10 cellular contexts compared by ENCODE assay signal in genomic region chr1:167723707-167724323, GRCh38. TPM values are rescaled to one million over a fixed set of nuclear protein-coding genes. Genes with fewer than 3 reads are reported as not detected.
DNase-seq lines count a peak whose midpoint lies in the region; ATAC-seq and TF ChIP-seq lines count a peak whose summit lies in the region.
"Had no signal": no experiment of that assay in that cellular context is flagged by ENCODE, and none has a peak within 500 bp of the region (broad histone marks: within the 10 kb centered on the region; RNA-seq: fewer than 3 reads in every experiment).

No MANE protein-coding gene starts in this region.

- H3K27ac ChIP-seq in cardiac muscle cell: no peak overlapping the region
- H3K27ac ChIP-seq in tibial artery: no peak overlapping the region

- H3K36me3 Mint-ChIP-seq in activated B cell treated with CpG ODN at 0.5 μM for 24 hours (ENCODE audit: low read depth): peaks cover 11% of the 10 kb centered on the region

- H3K27me3 ChIP-seq in cardiac muscle cell (no peaks in the 10 kb centered on the region), iPS-15b (ENCODE audit: control insufficient read depth, insufficient read depth, low read length) (peaks cover 2% of the 10 kb centered on the region), tibial artery (no peaks in the 10 kb centered on the region)

- H3K4me3 ChIP-seq in cardiac muscle cell: peak overlapping the region; percentile 77
- H3K4me3 ChIP-seq in iPS-15b (ENCODE audit: low read depth, low read length): peak overlapping the region; percentile 12
- peak overlapping the region; percentile 79 to 84 for H3K4me3 ChIP-seq in tibial artery

- peaks cover 61% of the 10 kb centered on the region for H3K4me1 Mint-ChIP-seq in activated B cell treated with CpG ODN at 0.5 μM for 24 hours

- POLR2A ChIA-PET in activated B cell treated with CpG ODN at 0.5 μM for 24 hours (lab: Charles Lee): interaction anchor here (0.6 to 1.1 kb wide), 2 partner anchors 9 to 97 kb away, joined by 3 read pairs; no protein-coding TSS in a partner anchor

- ATAC-seq in Right ventricle myocardium inferior (no peak), activated B cell treated with CpG ODN at 0.5 μM for 24 hours (ENCODE audit: low read depth) (no peak)

- no peak for DNase-seq in cardiac muscle cell (ENCODE audit: low read depth in 1 of 2, low spot score in 1 of 2)
- no peak for DNase-seq in Right ventricle myocardium inferior (ENCODE audit: missing footprints)
- no peak for DNase-seq in activated B cell treated with CpG ODN at 0.5 μM for 24 hours
- DNase-seq in tibial artery: no peak
- no peak for DNase-seq in anterior cingulate cortex (lab: John Stamatoyannopoulos, UW)
- no peak for DNase-seq in activated CD8-positive, alpha-beta memory T cell treated with anti-CD3 and anti-CD28 coated beads, Interleukin-2, amount 50 U/mL, for 4 hours
- DNase-seq in NCI-H1092 (lab: John Stamatoyannopoulos, UW): no peak
- DNase-seq: COR-L47, NCI-H146 had no signal

- H3K36me3 ChIP-seq in cardiac muscle cell: no peaks in the 10 kb centered on the region
- no peaks in the 10 kb centered on the region for H3K36me3 ChIP-seq in iPS-15b (ENCODE audit: control insufficient read depth, insufficient read depth, low read length)
- no peaks in the 10 kb centered on the region for H3K36me3 ChIP-seq in tibial artery

- H3K4me3 Mint-ChIP-seq in activated B cell treated with CpG ODN at 0.5 μM for 24 hours: peak overlapping the region; percentile 85

- peaks cover 29% of the 10 kb centered on the region for H3K4me1 ChIP-seq in cardiac muscle cell (ENCODE audit: low read depth)
- no peaks in the 10 kb centered on the region for H3K4me1 ChIP-seq in iPS-15b (ENCODE audit: control insufficient read depth, insufficient read depth, low read length)
- peaks cover 0 to 57% (median 16%) of the 10 kb centered on the region in 4 donors for H3K4me1 ChIP-seq in tibial artery

- intact Hi-C loops in Right ventricle myocardium inferior (cut with DNase I) (no loop called here), activated B cell treated with CpG ODN at 0.5 μM for 24 hours (cut with micrococcal nuclease) (loop anchor here (5.0 kb wide), 3 partner anchors 358 to 1643 kb away; partner anchors contain the start of genes BLZF1, NME7 and TADA1), tibial artery (cut with DNase I; ENCODE audit: low total_unique reads) (loop anchor here (5.0 to 10.0 kb wide), 3 partner anchors 78 to 361 kb away; partner anchors contain the start of genes DCAF6 and MPC2)

- no peaks in the 10 kb centered on the region for H3K27me3 Mint-ChIP-seq in activated B cell treated with CpG ODN at 0.5 μM for 24 hours

- TF ChIP-seq CTCF in cardiac muscle cell (IDR thresholded peaks at IDR 0.05; ENCODE audit: low read depth, low read length) (no peak), activated B cell treated with CpG ODN at 0.5 μM for 24 hours (IDR thresholded peaks at IDR 0.05) (no peak), tibial artery (IDR thresholded peaks at IDR 0.05) (no peak)

- CTCF ChIA-PET in activated B cell treated with CpG ODN at 0.5 μM for 24 hours (lab: Charles Lee): interaction anchor here (1.1 to 1.3 kb wide), 2 partner anchors 9 kb away, joined by 3 to 4 read pairs; no protein-coding TSS in a partner anchor

- no peaks in the 10 kb centered on the region for H3K9me3 Mint-ChIP-seq in activated B cell treated with CpG ODN at 0.5 μM for 24 hours

- H3K9me3 ChIP-seq in cardiac muscle cell (ENCODE audit: low read depth) (no peaks in the 10 kb centered on the region), iPS-15b (ENCODE audit: control insufficient read depth, insufficient read depth, low read length) (no peaks in the 10 kb centered on the region), tibial artery (no peaks in the 10 kb centered on the region)

- no peak overlapping the region for H3K9ac ChIP-seq in iPS-15b (ENCODE audit: low read depth, low read length)

- no peak overlapping the region for H3K27ac Mint-ChIP-seq in activated B cell treated with CpG ODN at 0.5 μM for 24 hours

RNA-seq across cellular contexts. Expression of gene MPZL1, which starts 2.0 kb away (rescaled TPM):
- total RNA-seq in cardiac muscle cell: 65.0 and 107 TPM in 2 replicates
- polyA plus RNA-seq in cardiac muscle cell: 114 and 136 TPM in 2 replicates
- 47.9 TPM for total RNA-seq in Right ventricle myocardium inferior
- 27.2 and 27.4 TPM in 2 replicates for total RNA-seq in activated B cell treated with CpG ODN at 0.5 μM for 24 hours

Comparison
In these comparisons a context has a peak if more than half of its experiments do, and no peak if none do; other contexts are left out.
1. H3K4me3 ChIP-seq: peak in every context shown above with its lines; median percentile 82 in tibial artery; 77 in cardiac muscle cell; 12 in iPS-15b.